ENCODE assay signal across 8 cellular contexts in the genomic region with DNA sequence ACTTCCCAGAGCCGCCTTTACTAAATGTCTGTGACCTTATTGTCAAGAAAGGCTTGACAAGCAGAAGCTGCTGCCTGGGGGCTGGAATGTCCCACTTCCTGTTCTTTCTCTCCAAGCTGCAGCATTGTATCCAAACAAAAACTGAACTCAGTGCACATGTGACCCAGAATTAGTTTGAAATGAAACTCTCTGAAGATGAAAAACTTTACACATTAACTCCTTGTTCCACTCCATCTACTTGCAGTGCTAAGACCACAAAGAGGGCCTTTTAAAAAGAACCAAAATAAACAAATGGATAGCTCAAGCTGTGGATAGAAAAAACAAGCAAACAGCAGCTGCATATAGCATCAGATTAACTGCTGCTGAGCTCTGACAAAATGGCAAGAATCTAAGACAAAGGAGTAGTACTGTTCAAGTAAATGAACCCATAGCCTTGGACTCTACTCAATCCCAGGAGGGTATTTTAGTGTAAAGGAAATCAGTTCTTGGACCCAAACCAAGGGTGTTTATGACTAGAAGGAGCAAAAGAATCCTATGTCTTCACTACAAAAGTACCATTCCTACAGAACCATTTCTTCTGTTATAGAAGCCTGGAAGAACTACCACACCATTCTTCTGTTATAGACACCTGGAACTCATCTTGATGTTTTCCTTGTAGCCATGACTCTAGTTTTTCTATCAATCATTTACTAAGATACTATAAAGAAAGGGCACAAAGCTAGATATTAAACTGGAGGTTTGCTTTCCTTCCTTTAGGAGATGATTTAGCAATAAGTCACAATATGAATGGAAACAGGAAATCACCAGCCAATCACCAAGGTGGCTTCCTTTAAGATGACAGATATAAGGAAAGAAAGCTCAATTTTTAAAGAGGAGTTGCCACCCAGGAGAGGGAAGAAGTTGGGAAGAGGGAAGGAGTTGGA.
DNase-seq lines count a peak whose midpoint lies in the region; ATAC-seq and FAIRE-seq lines count a peak whose summit lies in the region.

No MANE protein-coding gene starts in this region.

- ATAC-seq in left colon (peak; percentile 81), HG02884 (IDR thresholded peaks at IDR 0.05; ENCODE audit: unreplicated experiment) (no peak), GM18519 (IDR thresholded peaks at IDR 0.05; ENCODE audit: low FRiP score, unreplicated experiment) (no peak)
- no peak for ATAC-seq in activated CD8-positive, alpha-beta T cell treated with anti-CD3 and anti-CD28 coated beads, Interleukin-2, amount 10 ng/mL, durations not matched to agents 7 days and 5 days

- H3K36me3 Mint-ChIP-seq in activated CD8-positive, alpha-beta T cell treated with anti-CD3 and anti-CD28 coated beads, Interleukin-2, amount 10 ng/mL, durations not matched to agents 7 days and 5 days (ENCODE audit: low read depth) = no peaks in the 10 kb centered on the region

- no peaks in the 10 kb centered on the region for H3K9me3 Mint-ChIP-seq in activated CD8-positive, alpha-beta T cell treated with anti-CD3 and anti-CD28 coated beads, Interleukin-2, amount 10 ng/mL, durations not matched to agents 7 days and 5 days (ENCODE audit: insufficient read depth)

- DNase-seq in GM18507 (ENCODE audit: extremely low spot score, insufficient read length, low read depth) (no peak), HCEC 1CT (peak; percentile 15), NCI-H345 treated with DMSO at 0.1 percent for 48 hours (lab: John Stamatoyannopoulos, UW; ENCODE audit: unreplicated experiment) (peak; percentile 35), left colon (peak in 1 of 2 donors; percentile 18), T-helper 9 cell (no peak)
- DNase-seq in activated CD8-positive, alpha-beta T cell treated with anti-CD3 and anti-CD28 coated beads, Interleukin-2, amount 10 ng/mL, durations not matched to agents 7 days and 5 days = no peak

- H3K4me1 Mint-ChIP-seq in activated CD8-positive, alpha-beta T cell treated with anti-CD3 and anti-CD28 coated beads, Interleukin-2, amount 10 ng/mL, durations not matched to agents 7 days and 5 days (ENCODE audit: low read depth) = no peaks in the 10 kb centered on the region

- no peaks in the 10 kb centered on the region for H3K27me3 Mint-ChIP-seq in activated CD8-positive, alpha-beta T cell treated with anti-CD3 and anti-CD28 coated beads, Interleukin-2, amount 10 ng/mL, durations not matched to agents 7 days and 5 days (ENCODE audit: low read depth)

- no peak overlapping the region for H3K27ac Mint-ChIP-seq in activated CD8-positive, alpha-beta T cell treated with anti-CD3 and anti-CD28 coated beads, Interleukin-2, amount 10 ng/mL, durations not matched to agents 7 days and 5 days

- H3K4me3 Mint-ChIP-seq in activated CD8-positive, alpha-beta T cell treated with anti-CD3 and anti-CD28 coated beads, Interleukin-2, amount 10 ng/mL, durations not matched to agents 7 days and 5 days = no peak overlapping the region

- CTCF ChIA-PET in activated CD8-positive, alpha-beta T cell treated with anti-CD3 and anti-CD28 coated beads, Interleukin-2, amount 10 ng/mL, durations not matched to agents 7 days and 5 days (lab: Charles Lee) = interaction anchor here (1.1 to 1.5 kb wide), 2 partner anchors 9 to 124 kb away, joined by 3 to 5 read pairs; no protein-coding TSS in a partner anchor

- intact Hi-C loops in left colon (cut with DNase I, micrococcal nuclease) = no loop called here

- FAIRE-seq in GM18507 (lab: Jason Lieb, UNC) = peak; percentile 88

- POLR2A ChIA-PET in activated CD8-positive, alpha-beta T cell treated with anti-CD3 and anti-CD28 coated beads, Interleukin-2, amount 10 ng/mL, durations not matched to agents 7 days and 5 days (lab: Charles Lee) = no interaction called here

Comparison
In these comparisons a context has a peak if more than half of its experiments do, and no peak if none do; other contexts are left out.
1. DNase-seq: peak in HCEC 1CT (single experiment) and NCI-H345 treated with DMSO at 0.1 percent for 48 hours (single experiment); none in GM18507 (single experiment), T-helper 9 cell (single experiment) and activated CD8-positive, alpha-beta T cell treated with anti-CD3 and anti-CD28 coated beads, Interleukin-2, amount 10 ng/mL, durations not matched to agents 7 days and 5 days (single experiment).